ENCODE assay signal across 8 cellular contexts in the genomic region with DNA sequence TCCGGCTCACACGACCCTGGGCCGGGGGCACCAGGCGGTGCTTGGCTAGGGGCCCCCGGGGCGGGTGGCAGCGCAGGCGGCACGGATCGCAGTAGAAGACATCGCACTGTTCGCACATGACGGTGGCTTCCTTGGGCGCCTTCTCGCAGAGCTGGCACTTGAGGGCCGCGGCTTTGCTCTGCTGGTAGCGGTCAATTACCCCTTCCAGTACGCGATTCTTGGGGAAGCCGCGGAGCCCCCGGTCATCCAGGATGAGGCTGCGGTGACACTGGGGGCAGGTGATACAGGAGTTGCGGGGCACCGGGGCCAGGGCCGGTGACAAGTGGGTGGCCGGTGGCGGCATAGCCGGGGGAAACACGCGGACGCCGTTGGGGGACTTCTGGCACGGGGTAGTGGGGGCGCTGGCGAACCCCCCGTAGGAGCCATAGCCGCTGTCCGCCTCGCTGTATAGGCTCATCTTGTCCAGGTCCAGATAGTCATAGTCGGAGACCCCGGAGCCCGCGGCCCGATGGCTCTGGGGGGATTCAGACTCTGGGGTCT. TPM values are rescaled to one million over a fixed set of nuclear protein-coding genes. Genes with fewer than 3 reads are reported as not detected.
DNase-seq lines count a peak whose midpoint lies in the region; ATAC-seq, FAIRE-seq and TF ChIP-seq lines count a peak whose summit lies in the region.

No MANE protein-coding gene starts in this region.

- H3K4me1 ChIP-seq in A549, result peaks cover 53% of the 10 kb centered on the region
- H3K4me1 ChIP-seq in GM23248 (ENCODE audit: insufficient read depth), result peaks cover 5% of the 10 kb centered on the region; the same call in 1 of the 2 replicates
- peaks cover 4% of the 10 kb centered on the region for H3K4me1 ChIP-seq in endodermal cell (ENCODE audit: control insufficient read depth, insufficient read depth, low read length)
- peaks cover 23% of the 10 kb centered on the region for H3K4me1 ChIP-seq in vagina

- intact Hi-C loops in vagina (cut with DNase I), result no loop called here

- FAIRE-seq in A549 (lab: Jason Lieb, UNC), result no peak

- TF ChIP-seq POLR2A in A549 (IDR thresholded peaks at IDR 0.05; ENCODE audit: low read length) (no peak), vagina (IDR thresholded peaks at IDR 0.05) (no peak), erythroblast (IDR thresholded peaks at IDR 0.05; ENCODE audit: low read length) (no peak)

- H3K36me3 ChIP-seq in GM23248 (ENCODE audit: low read depth), result no peaks in the 10 kb centered on the region
- 0 out of 2 replicates have a peak, but pooled peaks cover 4% of the 10 kb centered on the region for H3K36me3 ChIP-seq in WERI-Rb-1
- no peaks in the 10 kb centered on the region for H3K36me3 ChIP-seq in endodermal cell (ENCODE audit: control insufficient read depth, insufficient read depth, low read length)
- H3K36me3 ChIP-seq in vagina, result no peaks in the 10 kb centered on the region

- TF ChIP-seq CTCF in A549 (IDR thresholded peaks at IDR 0.05), result no peak
- TF ChIP-seq CTCF in WERI-Rb-1 (IDR thresholded peaks at IDR 0.05; ENCODE audit: low read depth, low read length), result 0 out of 2 replicates have a peak, but pooled peaks have one; percentile 20
- no peak for TF ChIP-seq CTCF in endodermal cell (conservative IDR thresholded peaks at IDR 0.05)
- no peak for TF ChIP-seq CTCF in vagina (IDR thresholded peaks at IDR 0.05)

- no peaks in the 10 kb centered on the region for H3K79me2 ChIP-seq in GM23248 (ENCODE audit: insufficient read depth)

- peak overlapping the region; percentile 75 to 88 for H3K27ac ChIP-seq in A549
- H3K27ac ChIP-seq in GM23248, result no peak overlapping the region
- H3K27ac ChIP-seq in WERI-Rb-1, result peak overlapping the region; percentile 89
- H3K27ac ChIP-seq in endodermal cell (ENCODE audit: low read depth, low read length), result no peak overlapping the region
- peak overlapping the region; percentile 51 for H3K27ac ChIP-seq in vagina

- peak overlapping the region; percentile 88 for H2AFZ ChIP-seq in GM23248

- H3F3A ChIP-seq in GM23248 (ENCODE audit: insufficient read depth), result 0 out of 2 replicates have a peak, but pooled peaks cover 4% of the 10 kb centered on the region

- peak; percentile 23 to 48 for ATAC-seq in A549
- no peak for ATAC-seq in naive thymus-derived CD8-positive, alpha-beta T cell

- no peaks in the 10 kb centered on the region for H3K36me3 Mint-ChIP-seq in endodermal cell (ENCODE audit: low read depth)
- no peaks in the 10 kb centered on the region for H3K36me3 Mint-ChIP-seq in naive thymus-derived CD8-positive, alpha-beta T cell

- H3K27ac Mint-ChIP-seq in endodermal cell, result no peak overlapping the region
- peak overlapping the region in 3 of 10 donors; percentile 60 to 92 (median 66) for H3K27ac Mint-ChIP-seq in naive thymus-derived CD8-positive, alpha-beta T cell

- H3K9me3 ChIP-seq in A549, result no peaks in the 10 kb centered on the region
- H3K9me3 ChIP-seq in GM23248 (ENCODE audit: low read depth), result no peaks in the 10 kb centered on the region
- H3K9me3 ChIP-seq in WERI-Rb-1 (ENCODE audit: severe bottlenecking), result no peaks in the 10 kb centered on the region
- H3K9me3 ChIP-seq in endodermal cell (ENCODE audit: control insufficient read depth, low read length), result no peaks in the 10 kb centered on the region
- no peaks in the 10 kb centered on the region for H3K9me3 ChIP-seq in vagina

- H3K9me3 Mint-ChIP-seq in endodermal cell, result no peaks in the 10 kb centered on the region
- H3K9me3 Mint-ChIP-seq in naive thymus-derived CD8-positive, alpha-beta T cell, result no peaks in the 10 kb centered on the region

- H3K9ac ChIP-seq in GM23248, result no peak overlapping the region
- no peak overlapping the region for H3K9ac ChIP-seq in endodermal cell (ENCODE audit: extremely low read depth, low read length, poor library complexity, severe bottlenecking)

- no peak for TF ChIP-seq EP300 in A549 (IDR thresholded peaks at IDR 0.05)

- H4K20me1 ChIP-seq in GM23248 (ENCODE audit: insufficient read depth), result no peaks in the 10 kb centered on the region

- POLR2A ChIA-PET in A549 (lab: Yijun Ruan, JAX), result interaction anchor here (0.6 to 3.4 kb wide), 16 partner anchors 7 to 1845 kb away, joined by 3 to 33 read pairs (median 7); partner anchors contain the start of genes PYGL and TMX1
- POLR2A ChIA-PET in naive thymus-derived CD8-positive, alpha-beta T cell (lab: Charles Lee), result interaction anchor here (0.8 to 2.9 kb wide), 9 partner anchors 7 to 1509 kb away, joined by 3 to 21 read pairs (median 3); partner anchors contain the start of genes DMAC2L, L2HGDH, RPS29 and TMX1

- H3K9me2 ChIP-seq in GM23248 (ENCODE audit: insufficient read depth), result no peaks in the 10 kb centered on the region

- peaks cover 6% of the 10 kb centered on the region for H3K4me1 Mint-ChIP-seq in endodermal cell
- H3K4me1 Mint-ChIP-seq in naive thymus-derived CD8-positive, alpha-beta T cell, result peaks cover 5 to 30% (median 13%) of the 10 kb centered on the region in 4 donors

- peak overlapping the region; percentile 76 for H3K4me3 ChIP-seq in A549
- H3K4me3 ChIP-seq in GM23248, result peak overlapping the region; percentile 77
- H3K4me3 ChIP-seq in WERI-Rb-1 (ENCODE audit: low read depth, low read length), result peak overlapping the region; percentile 69
- H3K4me3 ChIP-seq in endodermal cell (ENCODE audit: low read length), result peak overlapping the region; percentile 88
- peak overlapping the region; percentile 60 to 78 for H3K4me3 ChIP-seq in vagina

- TF ChIP-seq RAD21 in A549 (conservative IDR thresholded peaks at IDR 0.05 in 1 of 2, IDR thresholded peaks at IDR 0.05 in 1 of 2), result no peak

- peak overlapping the region; percentile 70 for H3K4me3 Mint-ChIP-seq in endodermal cell
- peak overlapping the region; percentile 87 to 97 (median 92) for H3K4me3 Mint-ChIP-seq in naive thymus-derived CD8-positive, alpha-beta T cell

- H3K4me2 ChIP-seq in A549 (peak overlapping the region; percentile 97), GM23248 (ENCODE audit: unreplicated experiment) (peak overlapping the region; percentile 80)

- H3K27me3 ChIP-seq in GM23248 (replicated peaks; ENCODE audit: insufficient read depth) (peaks cover 16% of the 10 kb centered on the region; the same call in 1 of the 2 replicates), WERI-Rb-1 (ENCODE audit: insufficient read depth, low read depth, severe bottlenecking) (no peaks in the 10 kb centered on the region), endodermal cell (ENCODE audit: control insufficient read depth, insufficient read depth, low read length, poor library complexity, severe bottlenecking) (peaks cover 72% of the 10 kb centered on the region), vagina (no peaks in the 10 kb centered on the region)

- in situ Hi-C loops in GM23248 (cut with MboI), result no loop called here

- WGBS in A549 (ENCODE audit: missing lambda C conversion rate), result 0% methylated on average over 5 of the region's 46 CpGs
- 1% methylated on average over 40 to 45 of the region's 46 CpGs for WGBS in GM23248 (ENCODE audit: low coverage in 1 of 2, low lambda C conversion rate in 2 of 2, missing lambda C conversion rate in 2 of 2), 2 experiments
- WGBS in endodermal cell (ENCODE audit: insufficient coverage in 1 of 2, insufficient read length in 1 of 2), 2 experiments, result 1 to 3% methylated on average over 22 to 46 of the region's 46 CpGs

- DNase-seq in A549 (ENCODE audit: low read depth in 1 of 2, low spot score in 1 of 2) (peak; percentile 22 to 46), GM23248 (peak; percentile 30), WERI-Rb-1 (peak; percentile 29), endodermal cell (peak; percentile 73), vagina (ENCODE audit: extremely low spot score in 2 of 2) (no peak), erythroblast (lab: John Stamatoyannopoulos, UW) (no peak), NCI-H2196 (lab: John Stamatoyannopoulos, UW; ENCODE audit: unreplicated experiment) (no peak)
- peak in 7 of 10 donors; percentile 1 to 65 (median 11) for DNase-seq in naive thymus-derived CD8-positive, alpha-beta T cell

- CTCF ChIA-PET in A549 (lab: Yijun Ruan, JAX), result interaction anchor here (0.9 to 3.4 kb wide), 25 partner anchors 11 to 686 kb away, joined by 3 to 30 read pairs (median 4); no protein-coding TSS in a partner anchor

- H3K27me3 Mint-ChIP-seq in endodermal cell (ENCODE audit: insufficient read depth), result peaks cover 73% of the 10 kb centered on the region
- H3K27me3 Mint-ChIP-seq in naive thymus-derived CD8-positive, alpha-beta T cell, result peaks cover 0 to 18% (median 4%) of the 10 kb centered on the region in 5 donors

TF ChIP-seq in A549, 52 proteins besides CTCF, POLR2A, EP300 and RAD21:
- TF ChIP-seq HOXB5 (CRISPR knock-in tag; IDR thresholded peaks at IDR 0.05) (no peak), SMC3 (IDR thresholded peaks at IDR 0.05) (no peak), KDM1A (IDR thresholded peaks at IDR 0.05; ENCODE audit: low read depth) (0 out of 2 replicates have a peak, but pooled peaks have one; percentile 23), ELK1 (IDR thresholded peaks at IDR 0.05; ENCODE audit: low read depth, low read length) (no peak), PHF8 (IDR thresholded peaks at IDR 0.05; ENCODE audit: borderline replicate concordance, low read depth) (peak; percentile 48; the same call in 1 of the 2 replicates), POLR2AphosphoS2 (conservative IDR thresholded peaks at IDR 0.05; ENCODE audit: low read length) (no peak)

RNA-seq across cellular contexts. Expression of gene TRIM9, which starts 0.6 kb away (rescaled TPM):
- 21.2 and 24.6 TPM in 2 replicates for polyA plus RNA-seq in A549 (2011; rRNA removed)
- polyA plus RNA-seq in A549 (2012; cell fraction: cytosol; rRNA removed), result 6.6 and 7.6 TPM in 2 replicates
- polyA plus RNA-seq in A549 (2012; cell fraction: nucleus; rRNA removed), result 40.9 and 49.2 TPM in 2 replicates
- 4.8 to 5.7 TPM (median 5.4 TPM) in 3 replicates for polyA plus RNA-seq in A549 (2017; fragmentation: RNase III; extraction: RNeasy Plus Mini Kit Qiagen cat#74134 plus additional on column Dnase treatment)
- polyA minus RNA-seq in A549 (2011; rRNA and poly(A)+ RNA removed), result 46.2 and 46.9 TPM in 2 replicates
- 0.32 TPM in 1 of 2 replicates, not detected in the other for total RNA-seq in GM23248 (2014; rRNA removed; shearing (Covaris generic))
- 0.25 TPM in 1 of 2 replicates, not detected in the other for polyA plus RNA-seq in GM23248 (2016; fragmentation: Nextera tagmentation; extraction: Ambion mirVana)
- total RNA-seq in endodermal cell, result under 1 TPM; 0.81 to 0.82 TPM
- 7.2 TPM for polyA plus RNA-seq in endodermal cell (2013, experiment 1 of 2)
- 7.7 TPM for polyA plus RNA-seq in endodermal cell (2013, experiment 2 of 2)
- total RNA-seq in naive thymus-derived CD8-positive, alpha-beta T cell, result 1 to 10 TPM; 2.2 to 2.8 TPM
- polyA plus RNA-seq in naive thymus-derived CD8-positive, alpha-beta T cell, result under 1 TPM in 2 of 3 donors, not detected in 1; 0.10 to 0.43 TPM
- total RNA-seq in vagina, result 2.2 TPM

Comparison
In these comparisons a context has a peak if more than half of its experiments do, and no peak if none do; other contexts are left out.
1. ATAC-seq: peak in A549 (2 of 2); none in naive thymus-derived CD8-positive, alpha-beta T cell (0 of 2).
2. DNase-seq: peak in A549 (2 of 2), GM23248 (single experiment), WERI-Rb-1 (single experiment), endodermal cell (single experiment) and naive thymus-derived CD8-positive, alpha-beta T cell (7 of 10); none in vagina (0 of 2), erythroblast (0 of 2) and NCI-H2196 (single experiment).
3. H3K27ac ChIP-seq: peak in A549 (2 of 2), WERI-Rb-1 (single experiment) and vagina (single experiment); none in GM23248 (single experiment) and endodermal cell (single experiment).
4. Peak in every context shown above with its lines, with median percentiles within 50 percentile points of each other: H3K4me3 ChIP-seq.